1 cellular context compared by ENCODE assay signal in the genomic region with DNA sequence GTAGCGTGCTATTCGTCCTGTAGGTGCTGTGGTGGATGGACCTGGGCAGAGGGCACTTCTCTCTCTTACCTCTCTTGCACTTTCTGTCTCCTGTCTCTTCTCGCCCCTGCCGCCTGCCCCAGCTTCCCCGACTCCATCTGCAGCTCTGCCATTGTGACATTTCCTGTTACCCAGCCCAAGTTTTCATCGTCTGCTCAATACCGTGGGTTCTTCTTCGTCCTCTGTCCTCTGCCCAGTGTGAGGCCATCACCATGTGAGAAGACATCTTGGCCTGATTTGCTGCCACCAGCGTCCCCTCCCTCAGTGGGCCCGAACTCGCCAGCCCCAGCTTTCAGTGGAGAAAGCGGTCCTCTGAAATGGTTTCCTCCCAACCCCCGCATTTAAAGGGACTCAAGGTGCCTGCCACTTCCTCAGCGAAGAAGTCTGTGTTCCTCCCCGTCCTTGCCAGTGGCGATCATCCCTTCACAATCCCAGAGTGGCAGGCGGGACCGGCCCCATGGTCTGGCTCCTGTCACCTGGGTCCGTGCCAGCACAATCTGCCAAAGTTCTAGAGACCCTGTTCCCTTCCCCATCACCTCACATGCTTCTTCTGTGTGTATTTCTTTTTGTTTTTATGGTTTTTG.
TF ChIP-seq lines count a peak whose summit lies in the region.

No MANE protein-coding gene starts in this region.

TF ChIP-seq in GM23338, 12 proteins besides CTCF, POLR2A, EP300 and RAD21:
- TF ChIP-seq POLR2AphosphoS5 (IDR thresholded peaks at IDR 0.05; ENCODE audit: low read depth) (no peak), JUNB (IDR thresholded peaks at IDR 0.05; ENCODE audit: unreplicated experiment) (no peak), ZNF114 (CRISPR knock-in tag; IDR thresholded peaks at IDR 0.05) (no peak), STAT1 (IDR thresholded peaks at IDR 0.05; ENCODE audit: unreplicated experiment) (no peak), NANOG (IDR thresholded peaks at IDR 0.05; ENCODE audit: borderline replicate concordance) (no peak), CREB1 (CRISPR knock-in tag; IDR thresholded peaks at IDR 0.05; ENCODE audit: low read depth) (no peak)
- TF ChIP-seq, protein P1, sequence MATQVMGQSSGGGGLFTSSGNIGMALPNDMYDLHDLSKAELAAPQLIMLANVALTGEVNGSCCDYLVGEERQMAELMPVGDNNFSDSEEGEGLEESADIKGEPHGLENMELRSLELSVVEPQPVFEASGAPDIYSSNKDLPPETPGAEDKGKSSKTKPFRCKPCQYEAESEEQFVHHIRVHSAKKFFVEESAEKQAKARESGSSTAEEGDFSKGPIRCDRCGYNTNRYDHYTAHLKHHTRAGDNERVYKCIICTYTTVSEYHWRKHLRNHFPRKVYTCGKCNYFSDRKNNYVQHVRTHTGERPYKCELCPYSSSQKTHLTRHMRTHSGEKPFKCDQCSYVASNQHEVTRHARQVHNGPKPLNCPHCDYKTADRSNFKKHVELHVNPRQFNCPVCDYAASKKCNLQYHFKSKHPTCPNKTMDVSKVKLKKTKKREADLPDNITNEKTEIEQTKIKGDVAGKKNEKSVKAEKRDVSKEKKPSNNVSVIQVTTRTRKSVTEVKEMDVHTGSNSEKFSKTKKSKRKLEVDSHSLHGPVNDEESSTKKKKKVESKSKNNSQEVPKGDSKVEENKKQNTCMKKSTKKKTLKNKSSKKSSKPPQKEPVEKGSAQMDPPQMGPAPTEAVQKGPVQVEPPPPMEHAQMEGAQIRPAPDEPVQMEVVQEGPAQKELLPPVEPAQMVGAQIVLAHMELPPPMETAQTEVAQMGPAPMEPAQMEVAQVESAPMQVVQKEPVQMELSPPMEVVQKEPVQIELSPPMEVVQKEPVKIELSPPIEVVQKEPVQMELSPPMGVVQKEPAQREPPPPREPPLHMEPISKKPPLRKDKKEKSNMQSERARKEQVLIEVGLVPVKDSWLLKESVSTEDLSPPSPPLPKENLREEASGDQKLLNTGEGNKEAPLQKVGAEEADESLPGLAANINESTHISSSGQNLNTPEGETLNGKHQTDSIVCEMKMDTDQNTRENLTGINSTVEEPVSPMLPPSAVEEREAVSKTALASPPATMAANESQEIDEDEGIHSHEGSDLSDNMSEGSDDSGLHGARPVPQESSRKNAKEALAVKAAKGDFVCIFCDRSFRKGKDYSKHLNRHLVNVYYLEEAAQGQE (IDR thresholded peaks at IDR 0.05; ENCODE audit: unreplicated experiment), result no peak
- TF ChIP-seq, protein P2, sequence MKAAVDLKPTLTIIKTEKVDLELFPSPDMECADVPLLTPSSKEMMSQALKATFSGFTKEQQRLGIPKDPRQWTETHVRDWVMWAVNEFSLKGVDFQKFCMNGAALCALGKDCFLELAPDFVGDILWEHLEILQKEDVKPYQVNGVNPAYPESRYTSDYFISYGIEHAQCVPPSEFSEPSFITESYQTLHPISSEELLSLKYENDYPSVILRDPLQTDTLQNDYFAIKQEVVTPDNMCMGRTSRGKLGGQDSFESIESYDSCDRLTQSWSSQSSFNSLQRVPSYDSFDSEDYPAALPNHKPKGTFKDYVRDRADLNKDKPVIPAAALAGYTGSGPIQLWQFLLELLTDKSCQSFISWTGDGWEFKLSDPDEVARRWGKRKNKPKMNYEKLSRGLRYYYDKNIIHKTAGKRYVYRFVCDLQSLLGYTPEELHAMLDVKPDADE (IDR thresholded peaks at IDR 0.05), result no peak
